ENCODE assay signal across 8 cellular contexts in genomic region chr17:28718990-28719433, GRCh38. TPM values are rescaled to one million over a fixed set of nuclear protein-coding genes. Genes with fewer than 3 reads are reported as not detected.
DNase-seq lines count a peak whose midpoint lies in the region; ATAC-seq and TF ChIP-seq lines count a peak whose summit lies in the region.

No MANE protein-coding gene starts in this region.

- no peak for DNase-seq in GM12865 (ENCODE audit: low read depth)
- DNase-seq in OCI-LY7 (ENCODE audit: low spot score) = no peak
- no peak for DNase-seq in psoas muscle
- DNase-seq in omental fat pad (ENCODE audit: low spot score) = no peak
- DNase-seq in DMS 273 treated with DMSO at 0.1 percent for 48 hours (lab: John Stamatoyannopoulos, UW) = no peak
- no peak for DNase-seq in midbrain (lab: John Stamatoyannopoulos, UW)

- H3K27ac ChIP-seq in OCI-LY7 (ENCODE audit: low read depth, low read length, poor library complexity, severe bottlenecking) = peak overlapping the region; percentile 82
- peak overlapping the region; percentile 92 for H3K27ac ChIP-seq in psoas muscle

- peaks cover 36% of the 10 kb centered on the region for H3K4me1 ChIP-seq in OCI-LY7 (ENCODE audit: insufficient read depth, low read length, poor library complexity, severe bottlenecking)
- peaks cover 26% of the 10 kb centered on the region for H3K4me1 ChIP-seq in psoas muscle

- WGBS in psoas muscle, 3 donors = 30 to 33% (median 33%) methylated on average over 19 of the region's 19 CpGs

- peak overlapping the region; percentile 77; the same call in 1 of the 2 replicates for H2AFZ ChIP-seq in OCI-LY7 (ENCODE audit: low read length)

- H3K4me3 ChIP-seq in GM12865 (ENCODE audit: low read depth, low read length) = peak overlapping the region; percentile 77
- peak overlapping the region; percentile 88 for H3K4me3 ChIP-seq in OCI-LY7 (ENCODE audit: low read depth, low read length, poor library complexity, severe bottlenecking)
- peak overlapping the region; percentile 98 for H3K4me3 ChIP-seq in psoas muscle

- no peaks in the 10 kb centered on the region for H3K9me2 ChIP-seq in OCI-LY7 (ENCODE audit: insufficient read depth, low read length)

- peaks cover 35% of the 10 kb centered on the region for H3K79me2 ChIP-seq in OCI-LY7 (ENCODE audit: insufficient read depth, low read depth, low read length)

- no TSS peak for BruUV-seq in OCI-LY7 (replicated peaks; lab: Mats Ljungman, UMichigan)

- peaks cover 42% of the 10 kb centered on the region for H3K36me3 ChIP-seq in OCI-LY7 (ENCODE audit: insufficient read depth, low read length)
- peaks cover 0 to 44% of the 10 kb centered on the region in 2 donors for H3K36me3 ChIP-seq in psoas muscle (ENCODE audit: insufficient read depth in 1 of 2, low read depth in 1 of 2)

- CTCF ChIA-PET in OCI-LY7 (lab: Charles Lee; ENCODE audit: unreplicated experiment) = interaction anchor here (0.8 to 1.1 kb wide), 2 partner anchors 8 to 9 kb away, joined by 4 to 7 read pairs; no protein-coding TSS in a partner anchor

- H3K27me3 ChIP-seq in psoas muscle (ENCODE audit: insufficient read depth in 3 of 3, low read length in 2 of 3) = peaks cover 0 to 16% (median 0%) of the 10 kb centered on the region in 3 donors

- H4K20me1 ChIP-seq in OCI-LY7 (ENCODE audit: insufficient read depth, low read length) = peaks cover 9% of the 10 kb centered on the region; the same call in 1 of the 2 replicates

- ATAC-seq in esophagus mucosa = peak; percentile 15
- no peak for ATAC-seq in psoas muscle
- no peak for ATAC-seq in omental fat pad (ENCODE audit: low FRiP score)
- ATAC-seq in GM19395 (IDR thresholded peaks at IDR 0.05; ENCODE audit: unreplicated experiment) = no peak

- intact Hi-C loops in OCI-LY7 (cut with micrococcal nuclease; ENCODE audit: unreplicated experiment) = no loop called here
- intact Hi-C loops in psoas muscle (cut with DNase I) = no loop called here

- peak overlapping the region; percentile 92 for H3K4me2 ChIP-seq in OCI-LY7 (ENCODE audit: low read length)

- TF ChIP-seq CTCF in GM12865 (IDR thresholded peaks at IDR 0.05; ENCODE audit: insufficient read depth, low read depth, low read length, missing control alignments) (no peak), OCI-LY7 (conservative IDR thresholded peaks at IDR 0.05; ENCODE audit: low read length) (no peak), psoas muscle (IDR thresholded peaks at IDR 0.05) (no peak), omental fat pad (IDR thresholded peaks at IDR 0.05) (no peak)

- POLR2A ChIA-PET in OCI-LY7 (lab: Charles Lee) = interaction anchor here (0.5 to 2.5 kb wide), 13 partner anchors 8 to 233 kb away, joined by 3 to 18 read pairs (median 5); partner anchors contain the start of genes NEK8, PHF12, PROCA1 and SDF2

- no peaks in the 10 kb centered on the region for H3K9me3 ChIP-seq in OCI-LY7 (ENCODE audit: low read length)
- no peaks in the 10 kb centered on the region for H3K9me3 ChIP-seq in psoas muscle

RNA-seq across cellular contexts. Expression of gene RPL23A, which starts 0.8 kb away (rescaled TPM):
- 930 and 1,152 TPM in 2 replicates for total RNA-seq in OCI-LY7 (2014; rRNA removed; shearing (Covaris generic))
- total RNA-seq in OCI-LY7 (2022) (2,557 and 2,633 TPM in 2 replicates), esophagus mucosa (1,336 TPM), psoas muscle (1,000 to 10,000 TPM in 2 of 4 donors, 100 to 1,000 TPM in 2; 978 to 1,214 (median 1,068) TPM), omental fat pad (100 to 1,000 TPM; 568 to 719 (median 636) TPM)
- 1,000 to 10,000 TPM in 2 of 3 donors, 100 to 1,000 TPM in 1; 883 to 1,789 (median 1,153) TPM for polyA plus RNA-seq in psoas muscle

RNA-seq across cellular contexts. Expression of gene RAB34, which starts 1.3 kb away (rescaled TPM):
- 0.22 TPM in 1 of 2 replicates, not detected in the other for total RNA-seq in OCI-LY7 (2014; rRNA removed; shearing (Covaris generic))
- total RNA-seq in OCI-LY7 (2022) = 0.46 and 0.99 TPM in 2 replicates
- 34.2 TPM for total RNA-seq in esophagus mucosa
- total RNA-seq in psoas muscle = 10 to 100 TPM in 1 of 4 donors, 1 to 10 TPM in 3; 7.8 to 12.2 (median 9.1) TPM
- polyA plus RNA-seq in psoas muscle = 10 to 100 TPM in 2 of 3 donors, 1 to 10 TPM in 1; 9.1 to 21.0 (median 10.6) TPM
- total RNA-seq in omental fat pad = 100 to 1,000 TPM in 2 of 4 donors, 10 to 100 TPM in 2; 90.4 to 112 (median 101) TPM

RNA-seq across cellular contexts. Expression of gene TLCD1, which starts 7.0 kb away (rescaled TPM):
- total RNA-seq in OCI-LY7 (2014; rRNA removed; shearing (Covaris generic)) = 0.28 and 1.6 TPM in 2 replicates
- 2.5 and 3.4 TPM in 2 replicates for total RNA-seq in OCI-LY7 (2022)
- 14.7 TPM for total RNA-seq in esophagus mucosa
- 1 to 10 TPM in 1 of 4 donors, under 1 TPM in 2, not detected in 1; 0.77 to 1.9 (median 0.88) TPM for total RNA-seq in psoas muscle
- 1 to 10 TPM in 2 of 3 donors, under 1 TPM in 1; 0.68 to 2.4 (median 1.3) TPM for polyA plus RNA-seq in psoas muscle
- 1 to 10 TPM in 3 of 4 donors, not detected in 1; 2.1 to 5.2 (median 3.6) TPM for total RNA-seq in omental fat pad

RNA-seq across cellular contexts. Expression of gene PROCA1, which starts 7.3 kb away (rescaled TPM):
- 4.5 and 11.3 TPM in 2 replicates for total RNA-seq in OCI-LY7 (2014; rRNA removed; shearing (Covaris generic))
- total RNA-seq in OCI-LY7 (2022) (4.6 and 5.9 TPM in 2 replicates), esophagus mucosa (0.64 TPM), psoas muscle (1 to 10 TPM in 1 of 4 donors, under 1 TPM in 3; 0.21 to 1.1 (median 0.32) TPM), omental fat pad (1 to 10 TPM; 1.2 to 6.0 (median 1.8) TPM)
- polyA plus RNA-seq in psoas muscle = under 1 TPM; 0.32 to 0.51 (median 0.36) TPM

RNA-seq across cellular contexts. Expression of gene NEK8, which starts 9.6 kb away (rescaled TPM):
- 12.2 and 17.0 TPM in 2 replicates for total RNA-seq in OCI-LY7 (2014; rRNA removed; shearing (Covaris generic))
- total RNA-seq in OCI-LY7 (2022) (14.0 and 15.1 TPM in 2 replicates), esophagus mucosa (3.9 TPM), psoas muscle (1 to 10 TPM in 2 of 4 donors, under 1 TPM in 2; 0.60 to 1.5 (median 0.92) TPM), omental fat pad (1 to 10 TPM; 1.9 to 3.4 (median 2.5) TPM)
- 1 to 10 TPM in 1 of 3 donors, under 1 TPM in 2; 0.21 to 1.1 (median 0.80) TPM for polyA plus RNA-seq in psoas muscle

Comparison
In these comparisons a context has a peak if more than half of its experiments do, and no peak if none do; other contexts are left out.
1. RNA of gene RAB34, which starts 1.3 kb away (total RNA-seq): 90.4 to 112 TPM in omental fat pad, 34.2 TPM in esophagus mucosa (single experiment) and 7.8 to 12.2 TPM in psoas muscle; 0.22 to 0.99 TPM in OCI-LY7; every median in the first group is over 4 times any median in the second.
2. Peak in every context shown above with its lines, with median percentiles within 50 percentile points of each other: H3K4me3 ChIP-seq.